23 cellular contexts compared by ENCODE assay signal in genomic region chr16:82091225-82091624, GRCh38. TPM values are rescaled to one million over a fixed set of nuclear protein-coding genes. Genes with fewer than 3 reads are reported as not detected.
DNase-seq lines count a peak whose midpoint lies in the region; ATAC-seq, FAIRE-seq and TF ChIP-seq lines count a peak whose summit lies in the region.
"Had no signal": no experiment of that assay in that cellular context is flagged by ENCODE, and none has a peak within 500 bp of the region (broad histone marks: within the 10 kb centered on the region; RNA-seq: fewer than 3 reads in every experiment).

No MANE protein-coding gene starts in this region.

- H3K36me3 ChIP-seq in keratinocyte (ENCODE audit: control insufficient read depth in 2 of 2, extremely low read depth in 1 of 2, insufficient read depth in 2 of 2, low read length in 2 of 2) (no peaks in the 10 kb centered on the region), left lung (no peaks in the 10 kb centered on the region), gastroesophageal sphincter (no peaks in the 10 kb centered on the region)
- H3K36me3 ChIP-seq: tibial nerve, WERI-Rb-1 had no signal

- in situ Hi-C loops in ACHN (cut with HindIII; ENCODE audit: low pct_ligation_motif_present, low pct_unique_long_range_greater_than_20kb, low sequenced_read_pairs): no loop called here

- H3K79me2 ChIP-seq in keratinocyte (ENCODE audit: control insufficient read depth, insufficient read depth, low read length): no peaks in the 10 kb centered on the region

- no peak overlapping the region for H2AFZ ChIP-seq in keratinocyte (ENCODE audit: control insufficient read depth, low read length)

- dilution Hi-C loops in keratinocyte (cut with MboI; ENCODE audit: extremely low pct_ligation_motif_present, low sequenced_read_pairs): no loop called here

- peak overlapping the region; percentile 23 for H3K27ac Mint-ChIP-seq in chondrocyte (ENCODE audit: unreplicated experiment)
- H3K27ac Mint-ChIP-seq: activated CD8-positive, alpha-beta T cell treated with anti-CD3 and anti-CD28 coated beads for 36 hours; activated T-cell treated with anti-CD3 and anti-CD28 coated beads, Interleukin-2, amount 50 U/mL, for 72 hours; T-cell had no signal

- intact Hi-C loops in posterior cingulate gyrus (cut with DNase I): no loop called here
- intact Hi-C loops in left lung (cut with DNase I): no loop called here

- peaks cover 39% of the 10 kb centered on the region for H3K4me1 ChIP-seq in keratinocyte (ENCODE audit: control insufficient read depth, extremely low read depth, insufficient read depth, low read length)
- no peaks in the 10 kb centered on the region for H3K4me1 ChIP-seq in left lung
- H3K4me1 ChIP-seq in gastroesophageal sphincter: no peaks in the 10 kb centered on the region
- H3K4me1 ChIP-seq: A549, tibial nerve had no signal

- no peak for TF ChIP-seq POLR2A in gastroesophageal sphincter (IDR thresholded peaks at IDR 0.05)

- WGBS in gastroesophageal sphincter (ENCODE audit: low coverage in 1 of 2), 2 donors: 78% methylated on average over 1 of the region's 1 CpG; no CpG with 5 or more reads in 1 of the 2 donors

- H3K9me3 ChIP-seq in keratinocyte (ENCODE audit: control insufficient read depth, low read depth, low read length) (no peaks in the 10 kb centered on the region), left lung (no peaks in the 10 kb centered on the region), gastroesophageal sphincter (no peaks in the 10 kb centered on the region)
- H3K9me3 ChIP-seq: A549, Caco-2, tibial nerve had no signal

- no peak overlapping the region for H3K27ac ChIP-seq in keratinocyte (ENCODE audit: control insufficient read depth, insufficient read depth, low read length)
- H3K27ac ChIP-seq in left lung: no peak overlapping the region
- no peak overlapping the region for H3K27ac ChIP-seq in gastroesophageal sphincter
- H3K27ac ChIP-seq: A549, HL-60, tibial nerve, WERI-Rb-1 had no signal

- H3K4me2 ChIP-seq in keratinocyte (ENCODE audit: control insufficient read depth, extremely low read depth, insufficient read depth, low read depth, low read length): no peak overlapping the region
- H3K4me2 ChIP-seq: A549 had no signal

- TF ChIP-seq CTCF in chondrocyte (IDR thresholded peaks at IDR 0.05) (no peak), keratinocyte (optimal IDR thresholded peaks at IDR 0.05 in 1 of 3, IDR thresholded peaks at IDR 0.05 in 1 of 3, conservative IDR thresholded peaks at IDR 0.05 in 1 of 3; ENCODE audit: extremely low read depth in 1 of 3, insufficient read depth in 2 of 3, low read length in 3 of 3) (no peak), left lung (IDR thresholded peaks at IDR 0.05) (no peak), gastroesophageal sphincter (IDR thresholded peaks at IDR 0.05) (no peak)

- peaks cover 15% of the 10 kb centered on the region for H3K4me1 Mint-ChIP-seq in chondrocyte (ENCODE audit: low read depth)

- no peaks in the 10 kb centered on the region for H3K36me3 Mint-ChIP-seq in chondrocyte (ENCODE audit: low read depth)
- H3K36me3 Mint-ChIP-seq: T-cell had no signal

- H3K27me3 Mint-ChIP-seq in chondrocyte (ENCODE audit: low read depth): peaks cover 6% of the 10 kb centered on the region
- H3K27me3 Mint-ChIP-seq: activated CD8-positive, alpha-beta T cell treated with anti-CD3 and anti-CD28 coated beads for 36 hours had no signal

- no peak overlapping the region for H3K4me3 ChIP-seq in keratinocyte (ENCODE audit: control insufficient read depth in 2 of 3, extremely low read depth in 1 of 3, insufficient read depth in 2 of 3, low read depth in 1 of 3, low read length in 3 of 3)
- no peak overlapping the region for H3K4me3 ChIP-seq in left lung
- no peak overlapping the region for H3K4me3 ChIP-seq in gastroesophageal sphincter
- H3K4me3 ChIP-seq: A549, tibial nerve had no signal

- DNase-seq in ACHN (peak; percentile 30), HS-27A (ENCODE audit: low read depth) (peak; percentile 29), chondrocyte (ENCODE audit: low spot score) (no peak), keratinocyte (ENCODE audit: low read depth, low spot score) (no peak), posterior cingulate gyrus (no peak), left lung (no peak)
- DNase-seq: activated CD8-positive, alpha-beta T cell treated with anti-CD3 and anti-CD28 coated beads for 36 hours; activated T-cell treated with anti-CD3 and anti-CD28 coated beads, Interleukin-2, amount 50 U/mL, for 72 hours; Caco-2; GDM1; hippocampal formation; Kasumi-1; NCI-H1436; NCI-H2227 treated with DMSO at 0.1 percent for 48 hours; T-cell; WERI-Rb-1 had no signal

- ATAC-seq in left lung (no peak), gastroesophageal sphincter (no peak), HG03342 (IDR thresholded peaks at IDR 0.05; ENCODE audit: unreplicated experiment) (no peak)
- ATAC-seq: A549; activated CD8-positive, alpha-beta T cell treated with anti-CD3 and anti-CD28 coated beads for 36 hours; activated T-cell treated with anti-CD3 and anti-CD28 coated beads, Interleukin-2, amount 50 U/mL, for 72 hours; T-cell had no signal

- no peaks in the 10 kb centered on the region for H4K20me1 ChIP-seq in keratinocyte (ENCODE audit: control insufficient read depth, extremely low read depth, insufficient read depth, low read length)

- peak; percentile 80 for FAIRE-seq in keratinocyte (lab: Jason Lieb, UNC)
- FAIRE-seq: A549, colon, GM12892 had no signal

- H3K9me3 Mint-ChIP-seq in chondrocyte (ENCODE audit: low read depth): no peaks in the 10 kb centered on the region
- H3K9me3 Mint-ChIP-seq: activated CD8-positive, alpha-beta T cell treated with anti-CD3 and anti-CD28 coated beads for 36 hours; activated T-cell treated with anti-CD3 and anti-CD28 coated beads, Interleukin-2, amount 50 U/mL, for 72 hours had no signal

- H3K9ac ChIP-seq in keratinocyte (ENCODE audit: control insufficient read depth, extremely low read depth, insufficient read depth, low read length): no peak overlapping the region

- no peak for TF ChIP-seq EP300 in gastroesophageal sphincter (IDR thresholded peaks at IDR 0.05)

- H3K9me1 ChIP-seq in keratinocyte (ENCODE audit: control insufficient read depth, extremely low read depth, insufficient read depth, low read length): no peaks in the 10 kb centered on the region

- H3K27me3 ChIP-seq in keratinocyte (ENCODE audit: control insufficient read depth, extremely low read depth, insufficient read depth, low read length): no peaks in the 10 kb centered on the region
- H3K27me3 ChIP-seq in left lung: no peaks in the 10 kb centered on the region
- no peaks in the 10 kb centered on the region for H3K27me3 ChIP-seq in gastroesophageal sphincter
- H3K27me3 ChIP-seq: tibial nerve had no signal

- no peak overlapping the region for H3K4me3 Mint-ChIP-seq in chondrocyte (ENCODE audit: unreplicated experiment)
- H3K4me3 Mint-ChIP-seq: activated CD8-positive, alpha-beta T cell treated with anti-CD3 and anti-CD28 coated beads for 36 hours; activated T-cell treated with anti-CD3 and anti-CD28 coated beads, Interleukin-2, amount 50 U/mL, for 72 hours; T-cell had no signal

RNA-seq across cellular contexts. Expression of gene HSD17B2, which starts 56.2 kb away (rescaled TPM):
- total RNA-seq in chondrocyte (not detected in 3 replicates), left lung (under 1 TPM; 0.55 to 0.86 TPM), gastroesophageal sphincter (under 1 TPM in 1 of 4 donors, not detected in 3; 0.40 TPM)
- polyA plus RNA-seq in keratinocyte: 2.9 to 6.9 TPM (median 3.1 TPM) in 3 replicates
- 6.3 TPM for polyA plus RNA-seq in keratinocyte (2011; ENCODE audit: low read depth)
- polyA plus RNA-seq in keratinocyte (2011; cell fraction: cytosol; rRNA removed): 3.0 and 3.6 TPM in 2 replicates
- 5.1 and 5.3 TPM in 2 replicates for polyA plus RNA-seq in keratinocyte (2011; cell fraction: nucleus; rRNA removed)
- 2.1 and 7.2 TPM in 2 replicates for polyA plus RNA-seq in keratinocyte (2012; ENCODE audit: low replicate concordance)
- 3.5 to 6.3 TPM (median 4.9 TPM) in 3 replicates for polyA minus RNA-seq in keratinocyte
- polyA minus RNA-seq in keratinocyte (2011; cell fraction: cytosol; rRNA and poly(A)+ RNA removed): not detected
- polyA minus RNA-seq in keratinocyte (2011; cell fraction: nucleus; rRNA and poly(A)+ RNA removed): 2.1 and 6.1 TPM in 2 replicates
- total RNA-seq: activated CD8-positive, alpha-beta T cell treated with anti-CD3 and anti-CD28 coated beads for 36 hours; activated T-cell treated with anti-CD3 and anti-CD28 coated beads, Interleukin-2, amount 50 U/mL, for 72 hours; T-cell; tibial nerve had no signal

Comparison
In these comparisons a context has a peak if more than half of its experiments do, and no peak if none do; other contexts are left out.
1. DNase-seq: peak in ACHN (single experiment) and HS-27A (single experiment); none in chondrocyte (single experiment), keratinocyte (single experiment), posterior cingulate gyrus (0 of 10) and left lung (0 of 2).